In genomic region chr11:131584694-131585592, GRCh38 we compare ENCODE assay signal across 12 cellular contexts.
DNase-seq lines count a peak whose midpoint lies in the region; FAIRE-seq and TF ChIP-seq lines count a peak whose summit lies in the region.
"Had no signal": no experiment of that assay in that cellular context is flagged by ENCODE, and none has a peak within 500 bp of the region (broad histone marks: within the 10 kb centered on the region; RNA-seq: fewer than 3 reads in every experiment).

No MANE protein-coding gene starts in this region.

- no peaks in the 10 kb centered on the region for H3K36me3 ChIP-seq in Loucy (ENCODE audit: insufficient read depth, low read length)

- peak; percentile 34 for DNase-seq in NCI-H82 (lab: John Stamatoyannopoulos, UW)
- no peak for DNase-seq in NCI-H82 treated with DMSO at 0.1 percent for 48 hours (lab: John Stamatoyannopoulos, UW; ENCODE audit: unreplicated experiment)
- DNase-seq in endothelial cell (ENCODE audit: low spot score) = peak; percentile 61
- DNase-seq in putamen (ENCODE audit: low spot score) = peak; percentile 99
- no peak for DNase-seq in MCF 10A (ENCODE audit: unreplicated experiment)
- no peak for DNase-seq in DMS53 treated with DMSO at 0.1 percent for 48 hours (lab: John Stamatoyannopoulos, UW; ENCODE audit: unreplicated experiment)
- DNase-seq in HTR-8/SVneo (ENCODE audit: insufficient read length, low spot score) = no peak
- DNase-seq: ACHN; PC-9; stimulated activated CD4-positive, alpha-beta T cell treated with anti-CD3 and anti-CD28 coated beads, Interleukin-4, amount 100 ng/mL, for 1 hour had no signal

- intact Hi-C loops in MCF 10A (cut with micrococcal nuclease) = no loop called here

- TF ChIP-seq CTCF in Loucy (conservative IDR thresholded peaks at IDR 0.05; ENCODE audit: low read length) (peak; percentile 78), endothelial cell (IDR thresholded peaks at IDR 0.05; ENCODE audit: unreplicated experiment) (peak; percentile 63), MCF 10A (IDR thresholded peaks at IDR 0.05; ENCODE audit: unreplicated experiment) (no peak)

- H3K79me2 ChIP-seq in Loucy (ENCODE audit: insufficient read depth, low read length) = 0 out of 2 replicates have a peak, but pooled peaks cover 4% of the 10 kb centered on the region

- no peak overlapping the region for H3K4me3 Mint-ChIP-seq in endothelial cell (ENCODE audit: unreplicated experiment)
- no peak overlapping the region for H3K4me3 Mint-ChIP-seq in MCF 10A (ENCODE audit: unreplicated experiment)
- H3K4me3 Mint-ChIP-seq: activated naive CD8-positive, alpha-beta T cell had no signal

- H3K9ac ChIP-seq in Loucy (ENCODE audit: low read depth, low read length, poor library complexity, severe bottlenecking) = peak overlapping the region; percentile 62

- no peaks in the 10 kb centered on the region for H3K9me3 ChIP-seq in Loucy (ENCODE audit: insufficient read depth, low read depth, low read length)

- no peaks in the 10 kb centered on the region for H3K9me2 ChIP-seq in Loucy (replicated peaks; ENCODE audit: low read depth, low read length)

- H3F3A ChIP-seq in Loucy (ENCODE audit: low read depth) = no peaks in the 10 kb centered on the region

- no peaks in the 10 kb centered on the region for H4K20me1 ChIP-seq in Loucy (ENCODE audit: insufficient read depth, low read length, poor library complexity, severe bottlenecking)

- H3K36me3 Mint-ChIP-seq in endothelial cell (ENCODE audit: low read depth, unreplicated experiment) (no peaks in the 10 kb centered on the region), MCF 10A (ENCODE audit: insufficient read depth, unreplicated experiment) (peaks cover 7% of the 10 kb centered on the region)
- H3K36me3 Mint-ChIP-seq: activated naive CD8-positive, alpha-beta T cell had no signal

- FAIRE-seq in HTR-8/SVneo (lab: Jason Lieb, UNC) = no peak

- POLR2A ChIA-PET in MCF 10A (lab: Yijun Ruan, JAX) = no interaction called here

- H3K27me3 Mint-ChIP-seq in endothelial cell (ENCODE audit: unreplicated experiment) (peaks cover 2% of the 10 kb centered on the region), MCF 10A (ENCODE audit: insufficient read depth, unreplicated experiment) (no peaks in the 10 kb centered on the region)

- H3K27ac Mint-ChIP-seq in endothelial cell (ENCODE audit: unreplicated experiment) (no peak overlapping the region), MCF 10A (ENCODE audit: low read depth, unreplicated experiment) (no peak overlapping the region)
- H3K27ac Mint-ChIP-seq: activated naive CD8-positive, alpha-beta T cell had no signal

- no peaks in the 10 kb centered on the region for H3K27me3 ChIP-seq in Loucy (ENCODE audit: insufficient read depth, low read length, poor library complexity, severe bottlenecking)

- H3K4me2 ChIP-seq in Loucy (ENCODE audit: low read depth, low read length, poor library complexity, severe bottlenecking) = peak overlapping the region; percentile 52
- H3K4me2 ChIP-seq: PC-9 had no signal

- no peaks in the 10 kb centered on the region for H3K9me3 Mint-ChIP-seq in endothelial cell (ENCODE audit: unreplicated experiment)
- H3K9me3 Mint-ChIP-seq in MCF 10A (ENCODE audit: unreplicated experiment) = peaks cover 33% of the 10 kb centered on the region

- H3K4me3 ChIP-seq in Loucy (ENCODE audit: low read length, poor library complexity, severe bottlenecking) = peak overlapping the region; percentile 26
- H3K4me3 ChIP-seq: PC-9 had no signal

- no TSS peak for BruUV-seq in MCF 10A (replicated peaks; lab: Mats Ljungman, UMichigan)

- CTCF ChIA-PET in MCF 10A (lab: Yijun Ruan, JAX) = interaction anchor here (0.8 kb wide), 1 partner anchor 566 kb away, joined by 3 read pairs; no protein-coding TSS in a partner anchor

- H3K4me1 Mint-ChIP-seq in endothelial cell (ENCODE audit: unreplicated experiment) (peaks cover 2% of the 10 kb centered on the region), MCF 10A (ENCODE audit: insufficient read depth, unreplicated experiment) (no peaks in the 10 kb centered on the region)

- H3K4me1 ChIP-seq in Loucy (ENCODE audit: insufficient read depth, low read length, poor library complexity, severe bottlenecking) = peaks cover 56% of the 10 kb centered on the region

- no peak overlapping the region for H2AFZ ChIP-seq in Loucy (ENCODE audit: low read length)
- H2AFZ ChIP-seq: PC-9 had no signal

Comparison
In these comparisons a context has a peak if more than half of its experiments do, and no peak if none do; other contexts are left out.
1. DNase-seq: peak in NCI-H82 (single experiment), endothelial cell (single experiment) and putamen (single experiment); none in NCI-H82 treated with DMSO at 0.1 percent for 48 hours (single experiment), MCF 10A (single experiment), DMS53 treated with DMSO at 0.1 percent for 48 hours (single experiment) and HTR-8/SVneo (single experiment).